In the genomic region with DNA sequence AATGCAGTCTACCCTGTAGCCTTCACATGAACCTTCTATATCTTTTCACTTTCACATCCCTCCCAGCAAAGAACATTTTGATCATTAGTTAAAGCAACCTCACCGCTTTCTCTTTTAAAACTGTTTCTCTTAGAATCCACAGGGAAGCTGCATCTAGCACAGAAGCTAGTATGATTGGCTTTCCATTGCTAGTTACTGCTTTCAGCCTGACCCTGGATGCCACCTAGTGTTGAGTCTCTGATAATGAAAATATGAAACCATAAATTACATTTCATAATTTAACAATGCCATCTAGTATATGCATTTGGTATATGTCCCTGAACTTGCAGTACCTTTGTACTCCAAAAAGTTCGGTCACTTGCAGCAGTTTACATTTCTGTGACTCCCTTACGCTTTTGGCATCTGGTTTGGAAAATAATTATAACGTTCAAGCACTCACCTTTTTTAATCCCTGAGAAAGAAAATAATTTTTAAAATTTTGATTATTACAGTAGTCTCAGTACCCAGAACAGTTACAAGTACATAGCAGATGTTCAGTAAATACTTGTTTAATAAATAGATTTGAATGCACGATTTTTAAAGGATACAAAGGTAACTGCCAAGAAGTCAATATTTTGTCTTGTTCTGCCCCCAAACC, we compare ENCODE assay signal across 8 cellular contexts. TPM values are rescaled to one million over a fixed set of nuclear protein-coding genes. Genes with fewer than 3 reads are reported as not detected.
A peak's percentile ranks its signal among the peaks of the same experiment; 100 is the strongest.
DNase-seq lines count a peak whose midpoint lies in the region; ATAC-seq and TF ChIP-seq lines count a peak whose summit lies in the region.

No MANE protein-coding gene starts in this region.

- TF ChIP-seq POLR2A in prostate gland (IDR thresholded peaks at IDR 0.05): no peak

- DNase-seq in DMS114 treated with DMSO at 0.1 percent for 48 hours (lab: John Stamatoyannopoulos, UW; ENCODE audit: unreplicated experiment): peak; percentile 41
- DNase-seq in NCI-H2227 treated with DMSO at 0.1 percent for 48 hours (lab: John Stamatoyannopoulos, UW): peak; percentile 34
- DNase-seq in activated naive CD4-positive, alpha-beta T cell treated with anti-CD3 and anti-CD28 coated beads for 36 hours: peak; percentile 55
- DNase-seq in globus pallidus (ENCODE audit: low spot score): peak; percentile 46
- peak; percentile 19 for DNase-seq in prostate gland (ENCODE audit: low spot score)
- DNase-seq in COLO829 (ENCODE audit: low spot score): no peak

- H3K27me3 Mint-ChIP-seq in activated naive CD4-positive, alpha-beta T cell treated with anti-CD3 and anti-CD28 coated beads for 36 hours (ENCODE audit: low read depth): no peaks in the 10 kb centered on the region

- no peaks in the 10 kb centered on the region for H3K9me3 ChIP-seq in prostate gland

- H3K27me3 ChIP-seq in prostate gland (replicated peaks; ENCODE audit: insufficient read depth): no peaks in the 10 kb centered on the region

- 70% methylated on average over 5 of the region's 5 CpGs for WGBS in prostate gland

- H3K27ac ChIP-seq in prostate gland: no peak overlapping the region

- H3K36me3 Mint-ChIP-seq in activated naive CD4-positive, alpha-beta T cell treated with anti-CD3 and anti-CD28 coated beads for 36 hours (ENCODE audit: low read depth): peaks cover 5% of the 10 kb centered on the region

- CTCF ChIA-PET in activated naive CD4-positive, alpha-beta T cell treated with anti-CD3 and anti-CD28 coated beads for 36 hours (lab: Charles Lee): interaction anchor here (0.6 to 7.7 kb wide), 16 partner anchors 8 to 162 kb away, joined by 3 to 177 read pairs (median 4); partner anchors contain the start of gene CISD1

- no peaks in the 10 kb centered on the region for H3K36me3 ChIP-seq in prostate gland

- H3K4me3 ChIP-seq in prostate gland: no peak overlapping the region

- intact Hi-C loops in activated naive CD4-positive, alpha-beta T cell treated with anti-CD3 and anti-CD28 coated beads for 36 hours (cut with micrococcal nuclease): loop anchor here (1.0 to 10.0 kb wide), 2 partner anchors 114 to 1333 kb away; no protein-coding TSS in a partner anchor
- intact Hi-C loops in prostate gland (cut with DNase I): loop anchor here (1.0 kb wide), 1 partner anchor 114 kb away; no protein-coding TSS in a partner anchor

- peaks cover 4% of the 10 kb centered on the region for H3K4me1 Mint-ChIP-seq in activated naive CD4-positive, alpha-beta T cell treated with anti-CD3 and anti-CD28 coated beads for 36 hours (ENCODE audit: low read depth)

- H3K27ac Mint-ChIP-seq in activated naive CD4-positive, alpha-beta T cell treated with anti-CD3 and anti-CD28 coated beads for 36 hours: no peak overlapping the region

- no peaks in the 10 kb centered on the region for H3K4me1 ChIP-seq in prostate gland (replicated peaks)

- ATAC-seq in GM18873 (IDR thresholded peaks at IDR 0.05; ENCODE audit: low FRiP score, unreplicated experiment): peak; percentile 76
- ATAC-seq in HG03060 (IDR thresholded peaks at IDR 0.05; ENCODE audit: low read depth, unreplicated experiment): peak; percentile 85

- no peaks in the 10 kb centered on the region for H3K9me3 Mint-ChIP-seq in activated naive CD4-positive, alpha-beta T cell treated with anti-CD3 and anti-CD28 coated beads for 36 hours

- H3K4me3 Mint-ChIP-seq in activated naive CD4-positive, alpha-beta T cell treated with anti-CD3 and anti-CD28 coated beads for 36 hours: no peak overlapping the region

- TF ChIP-seq CTCF in prostate gland (IDR thresholded peaks at IDR 0.05): peak; percentile 46 to 71 (median 66)

RNA-seq across cellular contexts. Expression of gene CISD1, which starts 22.7 kb away (rescaled TPM):
- 10 to 100 TPM; 52.7 to 55.0 TPM for total RNA-seq in activated naive CD4-positive, alpha-beta T cell treated with anti-CD3 and anti-CD28 coated beads for 36 hours
- total RNA-seq in prostate gland: 10 to 100 TPM; 10.3 to 16.9 TPM

RNA-seq across cellular contexts. Expression of gene IPMK, which starts 24.0 kb away (rescaled TPM):
- total RNA-seq in activated naive CD4-positive, alpha-beta T cell treated with anti-CD3 and anti-CD28 coated beads for 36 hours: 1 to 10 TPM; 5.6 TPM
- total RNA-seq in prostate gland: 1 to 10 TPM; 2.6 to 5.5 TPM

RNA-seq across cellular contexts. Expression of gene UBE2D1, which starts 43.1 kb away (rescaled TPM):
- 1 to 10 TPM; 8.7 to 9.3 TPM for total RNA-seq in activated naive CD4-positive, alpha-beta T cell treated with anti-CD3 and anti-CD28 coated beads for 36 hours
- total RNA-seq in prostate gland: 10 to 100 TPM in 1 of 2 donors, 1 to 10 TPM in 1; 9.8 to 11.4 TPM
